Comparison of ENCODE assay signal across 16 cellular contexts in the genomic region with DNA sequence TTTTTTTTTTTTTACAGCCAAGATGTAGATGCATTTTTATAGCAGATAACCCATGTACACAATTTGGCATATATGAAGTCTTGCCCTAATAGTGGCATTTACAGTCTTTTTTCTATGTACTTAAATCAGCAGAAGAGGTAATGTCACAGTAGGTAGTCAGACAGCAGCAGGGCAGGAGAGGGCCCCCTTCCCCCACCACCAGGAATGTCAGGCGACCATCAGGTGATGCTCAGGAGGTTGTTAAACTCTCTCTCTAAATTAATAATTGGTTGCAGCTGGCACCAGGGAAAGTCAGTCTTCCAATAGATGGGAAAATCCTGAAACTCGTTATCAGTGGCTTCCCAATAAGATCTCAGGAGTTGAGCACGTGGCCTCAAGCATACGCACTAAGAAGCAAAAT.
DNase-seq lines count a peak whose midpoint lies in the region; ATAC-seq, FAIRE-seq and TF ChIP-seq lines count a peak whose summit lies in the region.
"Had no signal": no experiment of that assay in that cellular context is flagged by ENCODE, and none has a peak within 500 bp of the region (broad histone marks: within the 10 kb centered on the region; RNA-seq: fewer than 3 reads in every experiment).

No MANE protein-coding gene starts in this region.

- in situ Hi-C loops in K562 (cut with MboI): no loop called here

- no peak overlapping the region for H2BK5ac ChIP-seq in neuronal stem cell (ENCODE audit: low read length)

- no peak overlapping the region for H3K4me3 ChIP-seq in K562
- H3K4me3 ChIP-seq in neuronal stem cell (ENCODE audit: low read length in 2 of 2): no peak overlapping the region
- H3K4me3 ChIP-seq: BLaER1 treated with 17β-estradiol and CSF1 and Interleukin-3, amounts not matched to agents 10 nM and 100 nM; GM23248; HAP-1 had no signal

- H2BK15ac ChIP-seq in neuronal stem cell (ENCODE audit: low read length): no peak overlapping the region

- H3K9me3 ChIP-seq in K562 (replicated peaks; ENCODE audit: control insufficient read depth, insufficient read depth, low read depth, low read length) (no peaks in the 10 kb centered on the region), neuronal stem cell (replicated peaks in 1 of 2; ENCODE audit: control insufficient read depth in 2 of 2, insufficient read depth in 1 of 2, low read depth in 1 of 2, low read length in 2 of 2) (no peaks in the 10 kb centered on the region)
- H3K9me3 ChIP-seq: BLaER1 treated with 17β-estradiol and CSF1 and Interleukin-3, amounts not matched to agents 10 nM and 100 nM; HAP-1 had no signal

- no peaks in the 10 kb centered on the region for H3K27me3 ChIP-seq in K562 (ENCODE audit: control insufficient read depth in 2 of 2, insufficient read depth in 2 of 2, low read length in 2 of 2)
- no peaks in the 10 kb centered on the region for H3K27me3 ChIP-seq in neuronal stem cell (ENCODE audit: control insufficient read depth in 3 of 3, insufficient read depth in 3 of 3, low read depth in 1 of 3, low read length in 3 of 3)
- H3K27me3 ChIP-seq: BLaER1 treated with 17β-estradiol and CSF1 and Interleukin-3, amounts not matched to agents 10 nM and 100 nM had no signal

- H2BK12ac ChIP-seq in neuronal stem cell (ENCODE audit: low read length): no peak overlapping the region

- no peak for TF ChIP-seq EP300 in K562 (IDR thresholded peaks at IDR 0.05; ENCODE audit: low read length)

- POLR2A ChIA-PET in K562 (lab: Yijun Ruan, JAX): no interaction called here

- intact Hi-C loops in K562 (cut with micrococcal nuclease): no loop called here

- no peak for TF ChIP-seq RAD21 in K562 (CRISPR knock-in tag; conservative IDR thresholded peaks at IDR 0.05 in 1 of 2, IDR thresholded peaks at IDR 0.05 in 1 of 2)

- H2AFZ ChIP-seq in K562 (ENCODE audit: low read depth, low read length) (peak overlapping the region; percentile 35; the same call in 1 of the 2 replicates), neuronal stem cell (ENCODE audit: low read length) (peak overlapping the region; percentile 40)
- H2AFZ ChIP-seq: GM23248 had no signal

- no peak overlapping the region for H4K91ac ChIP-seq in neuronal stem cell (ENCODE audit: low read depth, low read length, poor library complexity)

- no peak overlapping the region for H2AK5ac ChIP-seq in neuronal stem cell (ENCODE audit: low read depth, low read length)

- 3% methylated on average over 4 of the region's 4 CpGs for WGBS in K562 (ENCODE audit: insufficient coverage, low coverage, missing lambda C conversion rate)
- WGBS in neuronal stem cell (ENCODE audit: extremely low coverage in 2 of 2, insufficient read length in 2 of 2, insufficient replicate concordance in 1 of 2), 2 donors: no CpG with 5 or more reads among the region's 4 CpGs

- H3K79me2 ChIP-seq in K562 (ENCODE audit: control insufficient read depth, insufficient read depth, low read length): no peaks in the 10 kb centered on the region

- no peaks in the 10 kb centered on the region for H3K79me1 ChIP-seq in neuronal stem cell (ENCODE audit: low read depth, low read length)

- H3K27ac ChIP-seq in K562 (ENCODE audit: extremely low read depth, low read depth, low read length): no peak overlapping the region
- no peak overlapping the region for H3K27ac ChIP-seq in neuronal stem cell (replicated peaks; ENCODE audit: low read length)
- H3K27ac ChIP-seq: BLaER1 treated with 17β-estradiol and CSF1 and Interleukin-3, amounts not matched to agents 10 nM and 100 nM; GM23248; HL-60 had no signal

- H3K4me2 ChIP-seq in K562 (ENCODE audit: insufficient read depth, low read length): no peak overlapping the region
- no peak overlapping the region for H3K4me2 ChIP-seq in neuronal stem cell (ENCODE audit: insufficient read depth, low read length, poor library complexity, severe bottlenecking)
- H3K4me2 ChIP-seq: BLaER1 treated with 17β-estradiol and CSF1 and Interleukin-3, amounts not matched to agents 10 nM and 100 nM had no signal

- CTCF ChIA-PET in K562 (lab: Yijun Ruan, JAX; ENCODE audit: low intra/inter-chr PET ratio): no interaction called here

- ATAC-seq in K562 (no peak), HG02885 (IDR thresholded peaks at IDR 0.05; ENCODE audit: poor library complexity, unreplicated experiment) (no peak)
- ATAC-seq: CD8-positive, alpha-beta T cell had no signal

- no peak overlapping the region for H4K8ac ChIP-seq in neuronal stem cell (ENCODE audit: low read depth, low read length)

- H3K4me1 ChIP-seq in K562 (replicated peaks in 1 of 2; ENCODE audit: control insufficient read depth in 2 of 2, insufficient read depth in 2 of 2, low read length in 2 of 2) (no peaks in the 10 kb centered on the region), neuronal stem cell (ENCODE audit: control insufficient read depth in 2 of 2, insufficient read depth in 1 of 2, low read depth in 1 of 2, low read length in 2 of 2) (no peaks in the 10 kb centered on the region)
- H3K4me1 ChIP-seq: BLaER1 treated with 17β-estradiol and CSF1 and Interleukin-3, amounts not matched to agents 10 nM and 100 nM; HAP-1 had no signal

- DNase-seq in NCI-H748 (lab: John Stamatoyannopoulos, UW; ENCODE audit: unreplicated experiment): peak; percentile 10
- no peak for DNase-seq in NCI-H748 treated with DMSO at 0.1 percent for 48 hours (lab: John Stamatoyannopoulos, UW)
- no peak for DNase-seq in K562 (ENCODE audit: extremely low read depth in 1 of 4, low spot score in 3 of 4)
- peak; percentile 3 for DNase-seq in iPS-NIHi11 (ENCODE audit: low spot score)
- DNase-seq in neuronal stem cell (ENCODE audit: low spot score): no peak
- no peak for DNase-seq in GDM1 (lab: John Stamatoyannopoulos, UW)
- DNase-seq in NCI-H226: no peak
- DNase-seq: Calu3; CD8-positive, alpha-beta T cell; GM23248 had no signal

- H3K36me3 ChIP-seq in K562 (ENCODE audit: control insufficient read depth, insufficient read depth, low read length) (no peaks in the 10 kb centered on the region), neuronal stem cell (replicated peaks in 1 of 2; ENCODE audit: control insufficient read depth in 2 of 2, insufficient read depth in 2 of 2, low read length in 2 of 2) (no peaks in the 10 kb centered on the region)
- H3K36me3 ChIP-seq: BLaER1 treated with 17β-estradiol and CSF1 and Interleukin-3, amounts not matched to agents 10 nM and 100 nM; HAP-1 had no signal

- FAIRE-seq in K562 (lab: Jason Lieb, UNC): no peak
- FAIRE-seq: GM12892, GM18507 had no signal

- no peak overlapping the region for H3K23ac ChIP-seq in neuronal stem cell (ENCODE audit: low read depth, low read length, poor library complexity)

- no peaks in the 10 kb centered on the region for H3K9me1 ChIP-seq in K562 (ENCODE audit: control insufficient read depth, insufficient read depth, low read length)

- no peak overlapping the region for H2BK120ac ChIP-seq in neuronal stem cell (ENCODE audit: low read depth, low read length)

- no peak for TF ChIP-seq CTCF in K562 (IDR thresholded peaks at IDR 0.05 in 2 of 3, conservative IDR thresholded peaks at IDR 0.05 in 1 of 3; ENCODE audit: insufficient read depth in 2 of 3, low read depth in 1 of 3, low read length in 3 of 3)

- H4K20me1 ChIP-seq in K562 (replicated peaks; ENCODE audit: control insufficient read depth, insufficient read depth, low read length): no peaks in the 10 kb centered on the region
- H4K20me1 ChIP-seq: BLaER1 treated with 17β-estradiol and CSF1 and Interleukin-3, amounts not matched to agents 10 nM and 100 nM had no signal

- BruUV-seq in K562 (replicated peaks; lab: Mats Ljungman, UMichigan): no TSS peak

- H3K14ac ChIP-seq in neuronal stem cell (ENCODE audit: low read length): no peak overlapping the region

- H3K18ac ChIP-seq in neuronal stem cell (ENCODE audit: low read length): no peak overlapping the region

- H3K4ac ChIP-seq in neuronal stem cell (ENCODE audit: low read length): no peak overlapping the region

- H3K9ac ChIP-seq in K562 (ENCODE audit: insufficient read depth in 1 of 2, low read depth in 2 of 2, low read length in 2 of 2): no peak overlapping the region
- no peak overlapping the region for H3K9ac ChIP-seq in neuronal stem cell (ENCODE audit: low read depth, low read length, poor library complexity)
- H3K9ac ChIP-seq: BLaER1 treated with 17β-estradiol and CSF1 and Interleukin-3, amounts not matched to agents 10 nM and 100 nM; GM23248 had no signal

- TF ChIP-seq POLR2A in K562 (conservative IDR thresholded peaks at IDR 0.05): no peak

TF ChIP-seq in K562, 482 proteins besides CTCF, POLR2A, EP300 and RAD21:
- TF ChIP-seq ZNF75A (CRISPR knock-in tag; IDR thresholded peaks at IDR 0.05) (no peak), PHF8 (IDR thresholded peaks at IDR 0.05; ENCODE audit: borderline replicate concordance, low read length) (no peak), HEY1 (CRISPR knock-in tag; IDR thresholded peaks at IDR 0.05; ENCODE audit: borderline replicate concordance) (no peak), SNIP1 (IDR thresholded peaks at IDR 0.05; ENCODE audit: low read depth) (no peak), MCM2 (IDR thresholded peaks at IDR 0.05; ENCODE audit: low read depth) (no peak)

Comparison
In these comparisons a context has a peak if more than half of its experiments do, and no peak if none do; other contexts are left out.
1. DNase-seq: peak in NCI-H748 (single experiment) and iPS-NIHi11 (single experiment); none in NCI-H748 treated with DMSO at 0.1 percent for 48 hours (single experiment), K562 (0 of 4), neuronal stem cell (single experiment), GDM1 (single experiment) and NCI-H226 (single experiment).